1 cellular context compared by ENCODE assay signal in the genomic region with DNA sequence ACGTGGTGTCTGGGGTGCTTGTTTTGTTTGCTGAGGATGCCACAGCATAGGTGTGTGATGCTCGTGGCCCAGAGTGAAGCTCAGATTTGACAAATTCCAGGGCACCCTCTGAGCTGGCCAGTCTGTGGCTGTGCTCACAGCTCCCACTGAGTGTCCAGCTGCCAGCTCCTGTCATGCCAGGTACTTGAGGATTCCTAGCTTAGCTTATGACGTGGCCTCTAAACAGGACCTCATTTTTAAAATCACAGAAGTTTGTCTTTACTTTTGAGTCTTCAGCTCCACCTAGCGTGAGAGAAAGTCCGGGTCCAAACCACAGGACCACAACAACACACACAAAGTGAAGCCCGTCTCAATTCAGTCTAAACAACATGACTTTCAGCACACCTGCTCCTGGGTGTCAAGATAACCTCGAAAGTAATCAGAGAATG.
TF ChIP-seq lines count a peak whose summit lies in the region.

No MANE protein-coding gene starts in this region.

TF ChIP-seq in GM23338, 12 proteins besides CTCF, POLR2A, EP300 and RAD21 (continued from another document):
- TF ChIP-seq ZNF462 (CRISPR knock-in tag; IDR thresholded peaks at IDR 0.05), result no peak
- no peak for TF ChIP-seq POLR2AphosphoS5 (IDR thresholded peaks at IDR 0.05; ENCODE audit: low read depth)
- TF ChIP-seq, protein P1, sequence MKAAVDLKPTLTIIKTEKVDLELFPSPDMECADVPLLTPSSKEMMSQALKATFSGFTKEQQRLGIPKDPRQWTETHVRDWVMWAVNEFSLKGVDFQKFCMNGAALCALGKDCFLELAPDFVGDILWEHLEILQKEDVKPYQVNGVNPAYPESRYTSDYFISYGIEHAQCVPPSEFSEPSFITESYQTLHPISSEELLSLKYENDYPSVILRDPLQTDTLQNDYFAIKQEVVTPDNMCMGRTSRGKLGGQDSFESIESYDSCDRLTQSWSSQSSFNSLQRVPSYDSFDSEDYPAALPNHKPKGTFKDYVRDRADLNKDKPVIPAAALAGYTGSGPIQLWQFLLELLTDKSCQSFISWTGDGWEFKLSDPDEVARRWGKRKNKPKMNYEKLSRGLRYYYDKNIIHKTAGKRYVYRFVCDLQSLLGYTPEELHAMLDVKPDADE (IDR thresholded peaks at IDR 0.05), result no peak
- TF ChIP-seq STAT1 (IDR thresholded peaks at IDR 0.05; ENCODE audit: unreplicated experiment), result no peak
- no peak for TF ChIP-seq EZH2phosphoT487 (IDR thresholded peaks at IDR 0.05; ENCODE audit: unreplicated experiment)
- no peak for TF ChIP-seq CREB1 (CRISPR knock-in tag; IDR thresholded peaks at IDR 0.05; ENCODE audit: low read depth)
- no peak for TF ChIP-seq ZNF114 (CRISPR knock-in tag; IDR thresholded peaks at IDR 0.05)
- no peak for TF ChIP-seq JUNB (IDR thresholded peaks at IDR 0.05; ENCODE audit: unreplicated experiment)
- TF ChIP-seq ZNF331 (CRISPR knock-in tag; IDR thresholded peaks at IDR 0.05; ENCODE audit: low read depth), result no peak
